Comparison of ENCODE assay signal across 11 cellular contexts in the genomic region with DNA sequence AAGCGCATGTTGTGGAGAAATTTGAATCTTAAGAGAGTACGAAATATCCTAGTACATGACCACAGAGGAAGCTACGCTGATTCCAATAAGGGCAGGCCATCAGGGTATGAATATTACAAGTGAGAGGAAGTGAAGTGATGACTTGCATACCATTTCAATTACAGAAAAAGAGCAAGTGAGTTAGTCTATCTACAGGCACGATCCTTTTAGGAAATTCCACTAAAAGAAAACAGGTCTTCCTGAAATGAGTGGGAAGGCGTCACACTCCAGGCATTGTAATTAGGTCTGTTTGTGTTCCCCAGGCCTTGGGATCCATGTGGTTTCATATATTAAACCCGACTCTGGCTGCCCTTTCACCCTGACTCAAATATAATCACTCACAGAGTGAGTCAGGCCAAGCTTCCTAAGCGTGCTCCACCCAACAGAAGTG.
DNase-seq lines count a peak whose midpoint lies in the region; ATAC-seq, FAIRE-seq and TF ChIP-seq lines count a peak whose summit lies in the region.
"Had no signal": no experiment of that assay in that cellular context is flagged by ENCODE, and none has a peak within 500 bp of the region (broad histone marks: within the 10 kb centered on the region; RNA-seq: fewer than 3 reads in every experiment).

No MANE protein-coding gene starts in this region.

- H4K5ac ChIP-seq in mesendoderm (ENCODE audit: low read length), result no peak overlapping the region

- H3K18ac ChIP-seq in mesendoderm (ENCODE audit: low read length), result no peak overlapping the region

- H3K4me1 ChIP-seq in mesendoderm (ENCODE audit: control insufficient read depth, low read depth, low read length), result no peaks in the 10 kb centered on the region
- H3K4me1 ChIP-seq: colonic mucosa had no signal

- H2BK15ac ChIP-seq in mesendoderm (replicated peaks; ENCODE audit: low read depth), result no peak overlapping the region

- H3K4ac ChIP-seq in mesendoderm (ENCODE audit: low read depth, low read length), result no peak overlapping the region

- H3K79me2 ChIP-seq in mesendoderm (ENCODE audit: control insufficient read depth, insufficient read depth, low read length), result no peaks in the 10 kb centered on the region

- TF ChIP-seq CTCF in bronchial epithelial cell (IDR thresholded peaks at IDR 0.05; ENCODE audit: insufficient read depth, low read length, severe bottlenecking), result no peak

- peak; percentile 20 for DNase-seq in AG08395 (ENCODE audit: low spot score)
- DNase-seq in LHCN-M2 (ENCODE audit: low read depth), result peak; percentile 85
- peak; percentile 85 for DNase-seq in bronchial epithelial cell (ENCODE audit: low read depth)
- DNase-seq in mesendoderm, result peak; percentile 18
- no peak for DNase-seq in stimulated activated CD4-positive, alpha-beta T cell treated with anti-CD3 and anti-CD28 coated beads, Interleukin-15, amount 100 ng/mL, for 24 hours
- DNase-seq in NCI-H2196 treated with DMSO at 0.1 percent for 48 hours (lab: John Stamatoyannopoulos, UW; ENCODE audit: unreplicated experiment), result no peak
- DNase-seq: activated T-cell treated with anti-CD3 and anti-CD28 coated beads, Interleukin-2, amount 50 U/mL, for 24 hours; colonic mucosa; stimulated activated naive B cell treated with anti-CD40 and anti-IgM and Interleukin-4, amounts not matched to agents 10 μg/mL and 1 μg/mL and 100 μg/mL, for 72 hours had no signal

- no peak overlapping the region for H3K4me2 ChIP-seq in mesendoderm (ENCODE audit: low read length)

- H3K23ac ChIP-seq in mesendoderm (ENCODE audit: low read length), result no peak overlapping the region

- no peak overlapping the region for H3K56ac ChIP-seq in mesendoderm (ENCODE audit: low read length)

- no peak overlapping the region for H3K4me3 ChIP-seq in bronchial epithelial cell (ENCODE audit: low read depth, low read length)
- H3K4me3 ChIP-seq in mesendoderm (ENCODE audit: low read length), result no peak overlapping the region
- H3K4me3 ChIP-seq: colonic mucosa had no signal

- H2BK120ac ChIP-seq in mesendoderm (ENCODE audit: low read depth, low read length), result no peak overlapping the region

- no peak overlapping the region for H2BK5ac ChIP-seq in mesendoderm (ENCODE audit: low read length)

- no CpG with 5 or more reads among the region's 7 CpGs for WGBS in mesendoderm (ENCODE audit: extremely low coverage, insufficient coverage, low lambda C conversion rate)

- no peak overlapping the region for H2AK5ac ChIP-seq in mesendoderm (ENCODE audit: low read length)

- no peaks in the 10 kb centered on the region for H3K27me3 ChIP-seq in bronchial epithelial cell (ENCODE audit: control insufficient read depth, insufficient read depth, low read length)
- H3K27me3 ChIP-seq in mesendoderm (ENCODE audit: insufficient read depth, low read length, poor library complexity), result no peaks in the 10 kb centered on the region
- H3K27me3 ChIP-seq: colonic mucosa had no signal

- H3K36me3 ChIP-seq in bronchial epithelial cell (ENCODE audit: control insufficient read depth, insufficient read depth, low read length), result no peaks in the 10 kb centered on the region
- H3K36me3 ChIP-seq in mesendoderm (ENCODE audit: control insufficient read depth, insufficient read depth, low read length), result no peaks in the 10 kb centered on the region
- H3K36me3 ChIP-seq: colonic mucosa had no signal

- H3K27ac ChIP-seq in mesendoderm (ENCODE audit: low read depth, low read length), result no peak overlapping the region
- H3K27ac ChIP-seq: colonic mucosa had no signal

- H3K79me1 ChIP-seq in mesendoderm (ENCODE audit: low read length), result no peaks in the 10 kb centered on the region

- H4K8ac ChIP-seq in mesendoderm (ENCODE audit: low read depth, low read length), result no peak overlapping the region

- no peak for ATAC-seq in GM18861 (IDR thresholded peaks at IDR 0.05; ENCODE audit: unreplicated experiment)
- no peak for ATAC-seq in HG02981 (IDR thresholded peaks at IDR 0.05; ENCODE audit: unreplicated experiment)
- ATAC-seq: stimulated activated naive B cell treated with anti-CD40 and anti-IgM and Interleukin-4, amounts not matched to agents 10 μg/mL and 1 μg/mL and 100 μg/mL, for 72 hours had no signal

- FAIRE-seq in bronchial epithelial cell (lab: Jason Lieb, UNC), result no peak

- no peak overlapping the region for H3K9ac ChIP-seq in mesendoderm (ENCODE audit: low read length)

Comparison
In these comparisons a context has a peak if more than half of its experiments do, and no peak if none do; other contexts are left out.
1. DNase-seq: peak in AG08395 (single experiment), LHCN-M2 (single experiment), bronchial epithelial cell (single experiment) and mesendoderm (single experiment); none in stimulated activated CD4-positive, alpha-beta T cell treated with anti-CD3 and anti-CD28 coated beads, Interleukin-15, amount 100 ng/mL, for 24 hours (single experiment) and NCI-H2196 treated with DMSO at 0.1 percent for 48 hours (single experiment).